Comparison of ENCODE assay signal across 21 cellular contexts in genomic region chr20:35355372-35355771, GRCh38. TPM values are rescaled to one million over a fixed set of nuclear protein-coding genes. Genes with fewer than 3 reads are reported as not detected.
DNase-seq lines count a peak whose midpoint lies in the region; ATAC-seq and TF ChIP-seq lines count a peak whose summit lies in the region.
"Had no signal": no experiment of that assay in that cellular context is flagged by ENCODE, and none has a peak within 500 bp of the region (broad histone marks: within the 10 kb centered on the region; RNA-seq: fewer than 3 reads in every experiment).

No MANE protein-coding gene starts in this region.

- intact Hi-C loops in thyroid gland (cut with DNase I) = no loop called here

- no peak overlapping the region for H3K27ac Mint-ChIP-seq in chondrocyte (ENCODE audit: unreplicated experiment)
- H3K27ac Mint-ChIP-seq: B cell, GM23338 had no signal

- TF ChIP-seq CTCF in VCaP (conservative IDR thresholded peaks at IDR 0.05) = no peak
- TF ChIP-seq CTCF in thyroid gland (IDR thresholded peaks at IDR 0.05) = no peak
- TF ChIP-seq CTCF in chondrocyte (IDR thresholded peaks at IDR 0.05) = no peak

- TF ChIP-seq POLR2A in thyroid gland (IDR thresholded peaks at IDR 0.05) = peak in 1 of 2 donors; percentile 13

- peak overlapping the region; percentile 14; the same call in 1 of the 2 replicates for H3K27ac ChIP-seq in VCaP
- H3K27ac ChIP-seq in thyroid gland = peak overlapping the region; percentile 33 to 85 (median 64)
- H3K27ac ChIP-seq: PC-9 had no signal

- peaks cover 5% of the 10 kb centered on the region for H3K36me3 Mint-ChIP-seq in chondrocyte (ENCODE audit: low read depth)

- H3K4me1 ChIP-seq in thyroid gland = peaks cover 34 to 42% of the 10 kb centered on the region in 2 donors

- H3K4me1 Mint-ChIP-seq in chondrocyte (ENCODE audit: low read depth) = peaks cover 15% of the 10 kb centered on the region
- H3K4me1 Mint-ChIP-seq: B cell, CD14-positive monocyte, GM23338 had no signal

- no peaks in the 10 kb centered on the region for H3K9me3 ChIP-seq in thyroid gland
- H3K9me3 ChIP-seq: HAP-1 had no signal

- no peak overlapping the region for H3K4me3 ChIP-seq in thyroid gland (replicated peaks in 1 of 3)
- H3K4me3 ChIP-seq: GM23338, HAP-1, PC-9 had no signal

- H3K27me3 Mint-ChIP-seq in chondrocyte (ENCODE audit: low read depth) = no peaks in the 10 kb centered on the region
- H3K27me3 Mint-ChIP-seq: B cell had no signal

- no peaks in the 10 kb centered on the region for H3K27me3 ChIP-seq in thyroid gland

- DNase-seq in fibroblast of peridontal ligament (ENCODE audit: extremely low read depth) (peak; percentile 43), medulla oblongata (ENCODE audit: extremely low spot score) (peak; percentile 19), thyroid gland (peak; percentile 48 to 52), chondrocyte (ENCODE audit: low spot score) (no peak)
- DNase-seq: Karpas-422, MV-4-11, NCI-H1105 treated with DMSO at 0.1 percent for 48 hours, NCI-H2029 treated with DMSO at 0.1 percent for 48 hours, NCI-H226, NCI-H510A treated with DMSO at 0.1 percent for 48 hours, NCI-H748 treated with DMSO at 0.1 percent for 48 hours, PC-9, RPMI8226, SHP77 had no signal

- peaks cover 0 to 3% of the 10 kb centered on the region in 2 donors for H3K36me3 ChIP-seq in thyroid gland

- H3K9me3 Mint-ChIP-seq in chondrocyte (ENCODE audit: low read depth) = no peaks in the 10 kb centered on the region
- H3K9me3 Mint-ChIP-seq: CD14-positive monocyte, GM23338 had no signal

- no peak for ATAC-seq in HG03457 (IDR thresholded peaks at IDR 0.05; ENCODE audit: unreplicated experiment)
- ATAC-seq in HG03135 (IDR thresholded peaks at IDR 0.05; ENCODE audit: unreplicated experiment) = no peak
- ATAC-seq: GM23338 had no signal

- H3K4me3 Mint-ChIP-seq in chondrocyte (ENCODE audit: unreplicated experiment) = no peak overlapping the region
- H3K4me3 Mint-ChIP-seq: B cell, CD14-positive monocyte, GM23338 had no signal

- 37 to 49% methylated on average over 3 of the region's 3 CpGs for WGBS in thyroid gland, 2 donors

RNA-seq across cellular contexts. Expression of gene UQCC1, which starts 56.4 kb away (rescaled TPM):
- 10 to 100 TPM; 33.3 to 58.1 (median 46.4) TPM for total RNA-seq in thyroid gland
- total RNA-seq in chondrocyte = 30.4 to 42.5 TPM (median 31.7 TPM) in 3 replicates
